Comparison of ENCODE assay signal across 9 cellular contexts in genomic region chrX:16868920-16869319, GRCh38. TPM values are rescaled to one million over a fixed set of nuclear protein-coding genes. Genes with fewer than 3 reads are reported as not detected.
DNase-seq lines count a peak whose midpoint lies in the region; ATAC-seq, FAIRE-seq and TF ChIP-seq lines count a peak whose summit lies in the region.
"Had no signal": no experiment of that assay in that cellular context is flagged by ENCODE, and none has a peak within 500 bp of the region (broad histone marks: within the 10 kb centered on the region; RNA-seq: fewer than 3 reads in every experiment).

No MANE protein-coding gene starts in this region.

- TF ChIP-seq EP300 in HepG2 (IDR thresholded peaks at IDR 0.05; ENCODE audit: low read depth in 2 of 2, low read length in 2 of 2) (no peak), HepG2 (CRISPR knock-in tag; IDR thresholded peaks at IDR 0.05; ENCODE audit: borderline replicate concordance) (no peak)

- peak overlapping the region; percentile 68 for H3K9ac ChIP-seq in HepG2 (ENCODE audit: insufficient read depth, low read depth, low read length)

- no peak overlapping the region for H2AFZ ChIP-seq in HepG2 (ENCODE audit: low read length)

- in situ Hi-C loops in HepG2 (cut with HindIII; ENCODE audit: extremely low pct_ligation_motif_present, low pct_unique_long_range_greater_than_20kb) = no loop called here

- no peaks in the 10 kb centered on the region for H3K27me3 Mint-ChIP-seq in activated T-cell treated with anti-CD3 and anti-CD28 coated beads, Interleukin-2, amount 50 U/mL, for 4 hours (ENCODE audit: low read depth)
- no peaks in the 10 kb centered on the region for H3K27me3 Mint-ChIP-seq in activated naive CD8-positive, alpha-beta T cell treated with anti-CD3 and anti-CD28 coated beads, Interleukin-2, amount 10 ng/mL, durations not matched to agents 7 days and 5 days

- POLR2A ChIA-PET in activated naive CD8-positive, alpha-beta T cell treated with anti-CD3 and anti-CD28 coated beads, Interleukin-2, amount 10 ng/mL, durations not matched to agents 7 days and 5 days (lab: Charles Lee) = no interaction called here
- POLR2A ChIA-PET in HepG2 (lab: Yijun Ruan, JAX) = no interaction called here

- H3K4me3 ChIP-seq in HepG2 (replicated peaks in 1 of 3; ENCODE audit: insufficient read depth in 1 of 3, low read depth in 2 of 3, low read length in 3 of 3) = peak overlapping the region; percentile 60 to 76 (median 62)
- peak overlapping the region; percentile 75 to 80 for H3K4me3 ChIP-seq in tibial artery

- no TSS peak for BruUV-seq in HepG2 (replicated peaks; lab: Mats Ljungman, UMichigan)

- TF ChIP-seq CTCF in HepG2 (CRISPR knock-in tag; IDR thresholded peaks at IDR 0.05) (no peak), tibial artery (IDR thresholded peaks at IDR 0.05) (no peak)

- H3K27me3 ChIP-seq in HepG2 (ENCODE audit: control insufficient read depth in 1 of 2, insufficient read depth in 2 of 2, low read length in 2 of 2) (no peaks in the 10 kb centered on the region; a peak in 1 of 5 replicates), tibial artery (no peaks in the 10 kb centered on the region)

- CTCF ChIA-PET in HepG2 (lab: Yijun Ruan, JAX; ENCODE audit: low intra/inter-chr PET ratio, low total read pairs) = no interaction called here

- DNase-seq in activated T-cell treated with anti-CD3 and anti-CD28 coated beads, Interleukin-2, amount 50 U/mL, for 4 hours = no peak
- DNase-seq in activated T-cell treated with anti-CD3 and anti-CD28 coated beads, Interleukin-2, amount 50 U/mL, for 1 hour = no peak
- DNase-seq in activated naive CD8-positive, alpha-beta T cell treated with anti-CD3 and anti-CD28 coated beads, Interleukin-2, amount 10 ng/mL, durations not matched to agents 7 days and 5 days = no peak
- DNase-seq in HepG2 (ENCODE audit: low spot score) (no peak), tibial artery (no peak), kidney glomerular epithelial cell (lab: John Stamatoyannopoulos, UW) (no peak), NCI-H146 (lab: John Stamatoyannopoulos, UW) (no peak)

- intact Hi-C loops in HepG2 (cut with micrococcal nuclease; ENCODE audit: unreplicated experiment) (no loop called here), tibial artery (cut with DNase I; ENCODE audit: low total_unique reads) (no loop called here)

- H3K79me2 ChIP-seq in HepG2 (ENCODE audit: insufficient read depth, low read length) = peaks cover 47% of the 10 kb centered on the region

- 2% methylated on average over 7 of the region's 7 CpGs for WGBS in HepG2 (ENCODE audit: low lambda C conversion rate)

- ATAC-seq in activated T-cell treated with anti-CD3 and anti-CD28 coated beads, Interleukin-2, amount 50 U/mL, for 4 hours = peak; percentile 10 to 20
- no peak for ATAC-seq in activated naive CD8-positive, alpha-beta T cell treated with anti-CD3 and anti-CD28 coated beads, Interleukin-2, amount 10 ng/mL, durations not matched to agents 7 days and 5 days (ENCODE audit: low read depth)
- no peak for ATAC-seq in HepG2
- no peak for ATAC-seq in GM21423 (IDR thresholded peaks at IDR 0.05; ENCODE audit: unreplicated experiment)

- H3K4me1 ChIP-seq in HepG2 (ENCODE audit: insufficient read depth, low read length) = peaks cover 33% of the 10 kb centered on the region; the same call in 1 of the 2 replicates
- peaks cover 0 to 54% (median 15%) of the 10 kb centered on the region in 4 donors for H3K4me1 ChIP-seq in tibial artery

- H3K9me3 ChIP-seq in HepG2 (ENCODE audit: low read length) (no peaks in the 10 kb centered on the region), tibial artery (no peaks in the 10 kb centered on the region)

- peak overlapping the region; percentile 96 for H3K4me3 Mint-ChIP-seq in activated T-cell treated with anti-CD3 and anti-CD28 coated beads, Interleukin-2, amount 50 U/mL, for 4 hours
- H3K4me3 Mint-ChIP-seq in activated naive CD8-positive, alpha-beta T cell treated with anti-CD3 and anti-CD28 coated beads, Interleukin-2, amount 10 ng/mL, durations not matched to agents 7 days and 5 days = peak overlapping the region; percentile 87

- H3K9me3 Mint-ChIP-seq in activated T-cell treated with anti-CD3 and anti-CD28 coated beads, Interleukin-2, amount 50 U/mL, for 4 hours = no peaks in the 10 kb centered on the region
- H3K9me3 Mint-ChIP-seq in activated naive CD8-positive, alpha-beta T cell treated with anti-CD3 and anti-CD28 coated beads, Interleukin-2, amount 10 ng/mL, durations not matched to agents 7 days and 5 days = no peaks in the 10 kb centered on the region

- H3K36me3 ChIP-seq in HepG2 (replicated peaks in 1 of 2; ENCODE audit: control insufficient read depth in 1 of 2, insufficient read depth in 2 of 2, low read length in 2 of 2) = 0 out of 5 replicates have a peak, but pooled peaks cover 0 to 1% of the 10 kb centered on the region in 2 experiments
- H3K36me3 ChIP-seq in tibial artery = no peaks in the 10 kb centered on the region

- no peak for TF ChIP-seq RAD21 in HepG2 (CRISPR knock-in tag; IDR thresholded peaks at IDR 0.05)

- TF ChIP-seq POLR2A in HepG2 (IDR thresholded peaks at IDR 0.05; ENCODE audit: insufficient read depth in 1 of 2, low read depth in 2 of 2, low read length in 2 of 2) = no peak

- peaks cover 7% of the 10 kb centered on the region; the same call in 1 of the 2 replicates for H4K20me1 ChIP-seq in HepG2 (ENCODE audit: insufficient read depth, low read length)

- H3K4me1 Mint-ChIP-seq in activated T-cell treated with anti-CD3 and anti-CD28 coated beads, Interleukin-2, amount 50 U/mL, for 4 hours (ENCODE audit: low read depth) = peaks cover 37% of the 10 kb centered on the region
- H3K4me1 Mint-ChIP-seq in activated naive CD8-positive, alpha-beta T cell treated with anti-CD3 and anti-CD28 coated beads, Interleukin-2, amount 10 ng/mL, durations not matched to agents 7 days and 5 days = peaks cover 17% of the 10 kb centered on the region

- peaks cover 13% of the 10 kb centered on the region for H3K36me3 Mint-ChIP-seq in activated T-cell treated with anti-CD3 and anti-CD28 coated beads, Interleukin-2, amount 50 U/mL, for 4 hours (ENCODE audit: insufficient read depth)
- H3K36me3 Mint-ChIP-seq in activated naive CD8-positive, alpha-beta T cell treated with anti-CD3 and anti-CD28 coated beads, Interleukin-2, amount 10 ng/mL, durations not matched to agents 7 days and 5 days = peaks cover 7% of the 10 kb centered on the region

- peak overlapping the region; percentile 72 for H3K27ac ChIP-seq in HepG2 (ENCODE audit: extremely low read length, insufficient read depth, low read length)
- peak overlapping the region; percentile 86 to 88 for H3K27ac ChIP-seq in tibial artery

- peak overlapping the region; percentile 73 for H3K4me2 ChIP-seq in HepG2 (ENCODE audit: low read depth, low read length)

- FAIRE-seq in HepG2 (lab: Jason Lieb, UNC) = no peak
- FAIRE-seq: G401.6 had no signal

- peak overlapping the region; percentile 82 for H3K27ac Mint-ChIP-seq in activated naive CD8-positive, alpha-beta T cell treated with anti-CD3 and anti-CD28 coated beads, Interleukin-2, amount 10 ng/mL, durations not matched to agents 7 days and 5 days

TF ChIP-seq in HepG2, 621 proteins besides CTCF, POLR2A, EP300 and RAD21:
- TF ChIP-seq, protein P1, sequence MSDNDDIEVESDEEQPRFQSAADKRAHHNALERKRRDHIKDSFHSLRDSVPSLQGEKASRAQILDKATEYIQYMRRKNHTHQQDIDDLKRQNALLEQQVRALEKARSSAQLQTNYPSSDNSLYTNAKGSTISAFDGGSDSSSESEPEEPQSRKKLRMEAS (IDR thresholded peaks at IDR 0.05) = no peak

RNA-seq across cellular contexts. Expression of gene RBBP7, which starts 1.2 kb away (rescaled TPM):
- 100 to 1,000 TPM in 2 of 3 donors, 10 to 100 TPM in 1; 94.4 to 119 (median 115) TPM for total RNA-seq in activated T-cell treated with anti-CD3 and anti-CD28 coated beads, Interleukin-2, amount 50 U/mL, for 4 hours
- 100 to 1,000 TPM; 149 to 150 TPM for total RNA-seq in activated naive CD8-positive, alpha-beta T cell treated with anti-CD3 and anti-CD28 coated beads, Interleukin-2, amount 10 ng/mL, durations not matched to agents 7 days and 5 days
- total RNA-seq in HepG2 (2016; rRNA removed; fragmentation: Illumina TruSeq; extraction: Trizol) = 145 and 193 TPM in 2 replicates
- total RNA-seq in HepG2 (2016; cell fraction: cytosol; rRNA removed; fragmentation: Illumina TruSeq; extraction: Trizol; ENCODE audit: low read depth) = 57.4 and 66.6 TPM in 2 replicates
- total RNA-seq in HepG2 (2016; cell fraction: insoluble cytoplasmic fraction; rRNA removed; fragmentation: Illumina TruSeq; extraction: Trizol) = 156 and 189 TPM in 2 replicates
- total RNA-seq in HepG2 (2016; cell fraction: membrane; rRNA removed; fragmentation: Illumina TruSeq; extraction: Trizol) = 80.3 and 86.8 TPM in 2 replicates
- 80.6 and 89.8 TPM in 2 replicates for total RNA-seq in HepG2 (2016; cell fraction: nucleus; rRNA removed; fragmentation: Illumina TruSeq; extraction: Trizol)
- polyA plus RNA-seq in HepG2 (2011; rRNA removed) = 80.1 and 89.5 TPM in 2 replicates
- polyA plus RNA-seq in HepG2 (2011; cell fraction: cytosol; rRNA removed) = 53.0 and 73.9 TPM in 2 replicates
- 52.9 and 88.1 TPM in 2 replicates for polyA plus RNA-seq in HepG2 (2011; cell fraction: nucleus; rRNA removed)
- 92.8 and 105 TPM in 2 replicates for polyA plus RNA-seq in HepG2 (2012)
- polyA plus RNA-seq in HepG2 (2016; cell fraction: cytosol; fragmentation: Illumina TruSeq; extraction: Trizol; ENCODE audit: low read depth) = 39.1 and 41.4 TPM in 2 replicates
- polyA plus RNA-seq in HepG2 (2016; cell fraction: insoluble cytoplasmic fraction; fragmentation: Illumina TruSeq; extraction: Trizol; ENCODE audit: low read depth) = 192 and 194 TPM in 2 replicates
- 60.3 and 64.4 TPM in 2 replicates for polyA plus RNA-seq in HepG2 (2016; cell fraction: membrane; fragmentation: Illumina TruSeq; extraction: Trizol; ENCODE audit: low read depth)
- 149 and 156 TPM in 2 replicates for polyA plus RNA-seq in HepG2 (2016; cell fraction: nucleus; fragmentation: Illumina TruSeq; extraction: Trizol; ENCODE audit: insufficient read depth, low read depth)
- polyA minus RNA-seq in HepG2 (2011; rRNA and poly(A)+ RNA removed; ENCODE audit: low replicate concordance) = 67.0 and 365 TPM in 2 replicates
- 38.9 and 41.2 TPM in 2 replicates for polyA minus RNA-seq in HepG2 (2011; cell fraction: cytosol; rRNA and poly(A)+ RNA removed)
- 47.3 and 54.2 TPM in 2 replicates for polyA minus RNA-seq in HepG2 (2011; cell fraction: nucleus; rRNA and poly(A)+ RNA removed)

Comparison
In these comparisons a context has a peak if more than half of its experiments do, and no peak if none do; other contexts are left out.
1. ATAC-seq: peak in activated T-cell treated with anti-CD3 and anti-CD28 coated beads, Interleukin-2, amount 50 U/mL, for 4 hours (2 of 2); none in activated naive CD8-positive, alpha-beta T cell treated with anti-CD3 and anti-CD28 coated beads, Interleukin-2, amount 10 ng/mL, durations not matched to agents 7 days and 5 days (single experiment), HepG2 (single experiment) and GM21423 (single experiment).